ENCODE assay signal across 37 cellular contexts in the genomic region with DNA sequence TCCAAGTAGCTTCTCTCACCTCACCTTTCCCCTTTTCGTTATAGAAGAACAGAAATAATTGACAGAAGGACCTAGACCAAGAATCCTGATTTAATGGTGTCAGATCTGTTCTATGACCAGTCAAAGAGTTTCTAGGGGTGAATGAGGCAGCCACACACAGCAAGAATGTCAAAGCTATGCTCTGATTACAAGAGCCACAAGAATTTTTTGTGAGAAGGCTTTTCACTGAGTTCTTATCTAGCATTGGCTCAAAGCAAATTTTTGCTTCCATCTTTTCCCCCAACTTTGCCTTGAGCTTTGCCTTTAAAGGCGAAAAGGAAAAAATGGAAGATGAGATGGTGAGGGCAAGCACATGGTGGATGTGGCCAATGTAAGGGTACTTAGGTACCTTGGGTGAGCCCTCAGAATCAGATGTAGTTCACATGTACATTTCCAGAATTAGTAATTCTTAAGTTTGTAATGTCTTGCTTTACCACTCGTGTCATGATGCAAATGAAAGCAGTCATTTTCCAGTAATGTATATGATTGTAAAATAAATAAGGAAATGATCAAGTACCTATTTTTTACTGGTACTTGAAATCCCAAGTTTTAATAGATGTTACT. TPM values are rescaled to one million over a fixed set of nuclear protein-coding genes. Genes with fewer than 3 reads are reported as not detected.
"Had no signal": no experiment of that assay in that cellular context is flagged by ENCODE, and none has a peak within 500 bp of the region (broad histone marks: within the 10 kb centered on the region; RNA-seq: fewer than 3 reads in every experiment).

No MANE protein-coding gene starts in this region.

- DNase-seq: activated B cell treated with CpG ODN at 0.5 μM for 24 hours; activated CD4-positive, alpha-beta T cell treated with anti-CD3 and anti-CD28 coated beads for 48 hours; activated CD4-positive, alpha-beta T cell treated with anti-CD3 and anti-CD28 coated beads, Interleukin-2, amount 50 U/mL, for 1 hour; activated CD4-positive, alpha-beta T cell treated with anti-CD3 and anti-CD28 coated beads, Interleukin-2, amount 50 U/mL, for 48 hours; activated CD4-positive, CD25-positive, alpha-beta regulatory T cell treated with anti-CD3 and anti-CD28 coated beads, Interleukin-2, amount 50 U/mL, for 72 hours; activated CD8-positive, alpha-beta memory T cell treated with anti-CD3 and anti-CD28 coated beads for 24 hours; activated CD8-positive, alpha-beta T cell treated with anti-CD3 and anti-CD28 coated beads for 36 hours; activated effector memory CD4-positive, alpha-beta T cell treated with Interleukin-2 at 50 U/mL for 16 hours; activated gamma-delta T cell treated with Interleukin-2 at 50 U/mL for 16 hours; activated naive CD4-positive, alpha-beta T cell treated with anti-CD3 and anti-CD28 coated beads, Interleukin-2, amount 50 U/mL, for 16 hours; activated naive CD4-positive, alpha-beta T cell treated with Interleukin-2 at 50 U/mL for 16 hours; activated T-cell treated with anti-CD3 and anti-CD28 coated beads, Interleukin-2, amount 50 U/mL, for 4 hours; amygdala; aorta; caudate nucleus; cortex of kidney; dermis blood vessel endothelial cell; effector CD4-positive, alpha-beta T cell; effector memory CD8-positive, alpha-beta T cell; esophagus squamous epithelium; foreskin melanocyte; heart right ventricle; T-helper 1 cell; T-helper 17 cell; T1000; WERI-Rb-1 had no signal

- H3K27me3 ChIP-seq: esophagus squamous epithelium, gastroesophageal sphincter, heart right ventricle had no signal

- H3K27ac ChIP-seq: epithelial cell of prostate, esophagus squamous epithelium, gastroesophageal sphincter, heart right ventricle, WERI-Rb-1 had no signal

- H3K4me1 Mint-ChIP-seq: activated B cell treated with CpG ODN at 0.5 μM for 24 hours; activated T-helper 17 cell treated with anti-CD3 and anti-CD28 coated beads, Interleukin-2, amount 50 U/mL, for 72 hours; T-helper 17 cell had no signal

- H3K4me3 ChIP-seq: esophagus squamous epithelium, gastroesophageal sphincter, heart right ventricle had no signal

- H3K4me1 ChIP-seq: esophagus squamous epithelium, gastroesophageal sphincter, heart right ventricle had no signal

- ATAC-seq: activated CD8-positive, alpha-beta T cell treated with anti-CD3 and anti-CD28 coated beads for 36 hours; activated T-cell treated with anti-CD3 and anti-CD28 coated beads, Interleukin-2, amount 50 U/mL, for 4 hours; activated T-helper 17 cell treated with anti-CD3 and anti-CD28 coated beads, Interleukin-2, amount 50 U/mL, for 72 hours; effector memory CD8-positive, alpha-beta T cell; gastroesophageal sphincter; heart right ventricle; T-helper 17 cell had no signal

- H3K27ac Mint-ChIP-seq: activated B cell treated with CpG ODN at 0.5 μM for 24 hours; activated CD8-positive, alpha-beta T cell treated with anti-CD3 and anti-CD28 coated beads for 36 hours; activated naive CD8-positive, alpha-beta T cell; activated T-helper 17 cell treated with anti-CD3 and anti-CD28 coated beads, Interleukin-2, amount 50 U/mL, for 72 hours; T-helper 17 cell; T-helper 2 cell treated with Interferon-gamma antibody and Interleukin-4, amounts not matched to agents 5 μg/mL and 100 μg/mL, for 36 hours had no signal

- H3K4me3 Mint-ChIP-seq: activated B cell treated with CpG ODN at 0.5 μM for 24 hours; activated CD8-positive, alpha-beta T cell treated with anti-CD3 and anti-CD28 coated beads for 36 hours; activated naive CD8-positive, alpha-beta T cell; activated T-cell treated with anti-CD3 and anti-CD28 coated beads, Interleukin-2, amount 50 U/mL, for 4 hours; activated T-helper 17 cell treated with anti-CD3 and anti-CD28 coated beads, Interleukin-2, amount 50 U/mL, for 72 hours; effector memory CD8-positive, alpha-beta T cell; T-helper 17 cell; T-helper 2 cell treated with Interferon-gamma antibody and Interleukin-4, amounts not matched to agents 5 μg/mL and 100 μg/mL, for 36 hours had no signal

- H3K27me3 Mint-ChIP-seq: activated B cell treated with CpG ODN at 0.5 μM for 24 hours; activated CD8-positive, alpha-beta T cell treated with anti-CD3 and anti-CD28 coated beads for 36 hours; activated naive CD8-positive, alpha-beta T cell; activated T-helper 17 cell treated with anti-CD3 and anti-CD28 coated beads, Interleukin-2, amount 50 U/mL, for 72 hours; effector memory CD8-positive, alpha-beta T cell; T-helper 17 cell had no signal

- H3K36me3 Mint-ChIP-seq: activated naive CD8-positive, alpha-beta T cell had no signal

- H3K9me3 Mint-ChIP-seq: activated B cell treated with CpG ODN at 0.5 μM for 24 hours; activated CD8-positive, alpha-beta T cell treated with anti-CD3 and anti-CD28 coated beads for 36 hours; activated T-cell treated with anti-CD3 and anti-CD28 coated beads, Interleukin-2, amount 50 U/mL, for 4 hours; activated T-helper 17 cell treated with anti-CD3 and anti-CD28 coated beads, Interleukin-2, amount 50 U/mL, for 72 hours; effector memory CD8-positive, alpha-beta T cell; T-helper 2 cell treated with Interferon-gamma antibody and Interleukin-4, amounts not matched to agents 5 μg/mL and 100 μg/mL, for 36 hours had no signal

- H3K9me3 ChIP-seq: esophagus squamous epithelium, gastroesophageal sphincter, heart right ventricle had no signal

RNA-seq across cellular contexts. Expression of a gene that starts 45.9 kb away (rescaled TPM):
- total RNA-seq: activated B cell treated with CpG ODN at 0.5 μM for 24 hours; activated CD8-positive, alpha-beta T cell treated with anti-CD3 and anti-CD28 coated beads for 36 hours; activated T-cell treated with anti-CD3 and anti-CD28 coated beads, Interleukin-2, amount 50 U/mL, for 4 hours; activated T-helper 17 cell treated with anti-CD3 and anti-CD28 coated beads, Interleukin-2, amount 50 U/mL, for 72 hours; aorta; chondrocyte; dermis blood vessel endothelial cell; esophagus squamous epithelium; fibroblast of lung; fibroblast of villous mesenchyme; gastroesophageal sphincter; glomerular endothelial cell; heart right ventricle; T-helper 17 cell had no signal
- polyA plus RNA-seq: adipose tissue, aorta, esophagus, fibroblast of lung, heart right ventricle had no signal
